8 cellular contexts compared by ENCODE assay signal in the genomic region with DNA sequence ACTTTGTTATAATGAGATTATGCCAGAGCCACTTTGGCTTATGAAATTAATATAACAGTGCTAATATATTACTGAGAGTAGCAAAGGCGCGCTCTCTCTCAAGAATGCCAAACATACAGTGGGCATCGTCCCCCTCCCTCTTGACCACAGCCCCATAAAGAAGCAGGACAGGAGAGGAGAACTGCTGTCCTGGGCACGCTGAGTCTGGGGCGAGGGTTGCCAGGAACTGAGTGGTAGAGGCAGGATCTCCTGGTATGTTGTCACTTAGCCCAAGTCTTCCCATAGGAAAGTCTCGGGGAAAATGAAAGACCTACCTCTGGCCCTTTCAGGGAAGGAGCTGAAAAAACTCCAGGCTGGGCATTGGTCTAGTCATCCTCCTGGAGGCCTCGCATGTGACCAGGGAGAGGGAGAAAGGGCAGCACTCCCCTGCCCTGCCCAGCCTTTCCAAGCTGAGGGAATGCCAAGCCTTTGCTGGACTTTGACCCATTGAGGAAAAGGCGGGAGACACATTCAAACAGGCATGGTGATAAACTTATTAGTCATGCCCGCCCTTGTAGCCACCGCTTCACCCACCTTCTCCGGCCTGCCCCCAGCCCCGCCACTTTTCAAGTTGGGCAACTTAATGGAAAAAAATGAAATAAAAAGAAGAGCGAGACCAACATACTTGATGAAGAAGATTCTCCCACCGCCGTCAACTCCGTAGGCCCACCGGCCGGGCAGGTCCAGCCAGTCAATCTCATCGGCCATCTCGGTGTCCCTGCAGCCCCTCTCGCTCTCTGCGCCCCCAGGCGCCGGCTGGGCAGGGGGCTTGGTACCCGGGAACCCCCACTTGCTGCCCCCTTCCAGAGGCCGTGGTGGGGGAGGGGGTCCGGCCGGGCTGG. TPM values are rescaled to one million over a fixed set of nuclear protein-coding genes. Genes with fewer than 3 reads are reported as not detected.
DNase-seq lines count a peak whose midpoint lies in the region; ATAC-seq, FAIRE-seq and TF ChIP-seq lines count a peak whose summit lies in the region.

No MANE protein-coding gene starts in this region.

- no peak for TF ChIP-seq POLR2A in GM12891 (IDR thresholded peaks at IDR 0.05; ENCODE audit: low read depth, low read length)

- ATAC-seq in GM19328 (IDR thresholded peaks at IDR 0.05; ENCODE audit: unreplicated experiment) (no peak), GM21526 (IDR thresholded peaks at IDR 0.05; ENCODE audit: low FRiP score, unreplicated experiment) (no peak), GM21447 (IDR thresholded peaks at IDR 0.05; ENCODE audit: unreplicated experiment) (no peak)

- peaks cover 32% of the 10 kb centered on the region for H3K27me3 ChIP-seq in BJ (ENCODE audit: control insufficient read depth, insufficient read depth, low read length)

- peaks cover 21% of the 10 kb centered on the region for H3K4me1 Mint-ChIP-seq in nephron progenitor cell

- H3K27me3 Mint-ChIP-seq in nephron progenitor cell (ENCODE audit: low read depth, poor library complexity), result no peaks in the 10 kb centered on the region

- no peaks in the 10 kb centered on the region for H3K9me3 Mint-ChIP-seq in nephron progenitor cell

- peak overlapping the region; percentile 40 for H3K27ac ChIP-seq in epithelial cell of prostate

- H3K4me3 Mint-ChIP-seq in nephron progenitor cell, result peak overlapping the region; percentile 81

- CTCF ChIA-PET in BJ (lab: Yijun Ruan, JAX), result interaction anchor here (0.8 to 2.0 kb wide), 6 partner anchors 11 to 214 kb away, joined by 3 to 8 read pairs (median 4); no protein-coding TSS in a partner anchor

- DNase-seq in BJ (ENCODE audit: low read depth) (no peak), M059J (ENCODE audit: low read depth) (peak; percentile 37), epithelial cell of prostate (ENCODE audit: low read depth, low spot score) (no peak), nephron progenitor cell (no peak), GM12891 (ENCODE audit: insufficient read length, low spot score) (no peak)

- peak overlapping the region; percentile 46 for H3K4me3 ChIP-seq in BJ (ENCODE audit: low read depth, low read length)

- TF ChIP-seq CTCF in BJ (IDR thresholded peaks at IDR 0.05; ENCODE audit: insufficient read depth, low read depth, low read length) (no peak), nephron progenitor cell (IDR thresholded peaks at IDR 0.05) (no peak)

- no peaks in the 10 kb centered on the region for H3K36me3 Mint-ChIP-seq in nephron progenitor cell (ENCODE audit: low read depth)

- no peaks in the 10 kb centered on the region for H3K36me3 ChIP-seq in BJ (ENCODE audit: control insufficient read depth, insufficient read depth, low read length)

- no peak for FAIRE-seq in GM12891 (lab: Jason Lieb, UNC)

- H3K27ac Mint-ChIP-seq in nephron progenitor cell, result no peak overlapping the region

- POLR2A ChIA-PET in BJ (lab: Charles Lee), result no interaction called here

TF ChIP-seq in GM12891, 5 proteins besides CTCF, POLR2A, EP300 and RAD21:
- no peak for TF ChIP-seq SPI1 (IDR thresholded peaks at IDR 0.05; ENCODE audit: low read depth, low read length)
- no peak for TF ChIP-seq POLR2AphosphoS5 (IDR thresholded peaks at IDR 0.05; ENCODE audit: low read depth, low read length)
- no peak for TF ChIP-seq PAX5 (IDR thresholded peaks at IDR 0.05; ENCODE audit: insufficient read depth, low read length, severe bottlenecking)
- TF ChIP-seq POU2F2 (IDR thresholded peaks at IDR 0.05; ENCODE audit: low read depth, low read length), result no peak
- no peak for TF ChIP-seq TAF1 (IDR thresholded peaks at IDR 0.05; ENCODE audit: low read depth, low read length)

RNA-seq across cellular contexts. Expression of a gene that starts 17.4 kb away (rescaled TPM):
- 3.0 and 4.2 TPM in 2 replicates for polyA plus RNA-seq in BJ (2011; rRNA removed)
- polyA minus RNA-seq in BJ (2011; rRNA and poly(A)+ RNA removed), result 2.4 and 2.7 TPM in 2 replicates
- 1.6 and 4.9 TPM in 2 replicates for total RNA-seq in M059J (2014; rRNA removed; shearing (Covaris generic))
- polyA plus RNA-seq in GM12891 (2012; ENCODE audit: low read depth, missing spikeins), result 0.33 TPM

RNA-seq across cellular contexts. Expression of a gene that starts 34.5 kb away (rescaled TPM):
- 24.6 and 30.2 TPM in 2 replicates for polyA plus RNA-seq in BJ (2011; rRNA removed)
- polyA minus RNA-seq in BJ (2011; rRNA and poly(A)+ RNA removed), result 30.7 and 41.6 TPM in 2 replicates
- 24.2 and 41.6 TPM in 2 replicates for total RNA-seq in M059J (2014; rRNA removed; shearing (Covaris generic))
- polyA plus RNA-seq in GM12891 (2012; ENCODE audit: low read depth, missing spikeins), result 11.2 TPM
